1 cellular context compared by ENCODE assay signal in the genomic region with DNA sequence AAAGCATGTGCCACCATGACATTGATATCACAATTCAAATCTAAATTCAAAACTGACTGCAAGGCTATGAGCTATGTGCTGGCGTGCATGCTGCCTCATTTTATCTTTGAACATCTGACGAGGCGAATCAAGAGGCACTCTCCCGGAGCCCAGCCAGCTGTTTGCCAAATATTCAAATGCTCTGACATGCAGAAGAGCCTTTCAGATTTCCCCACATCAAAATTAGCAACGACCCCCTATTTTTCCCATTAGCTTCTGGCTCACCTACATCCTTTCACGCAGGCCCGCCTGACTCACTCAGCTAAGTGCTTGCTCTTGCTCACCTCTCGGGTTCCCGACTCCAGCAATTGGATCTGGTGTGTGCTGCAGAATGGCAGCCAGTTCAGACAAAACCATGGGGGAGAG.
TF ChIP-seq lines count a peak whose summit lies in the region.

No MANE protein-coding gene starts in this region.

TF ChIP-seq in SK-N-SH, 30 proteins besides CTCF, POLR2A, EP300 and RAD21 (continued from another document):
- TF ChIP-seq, protein P1, sequence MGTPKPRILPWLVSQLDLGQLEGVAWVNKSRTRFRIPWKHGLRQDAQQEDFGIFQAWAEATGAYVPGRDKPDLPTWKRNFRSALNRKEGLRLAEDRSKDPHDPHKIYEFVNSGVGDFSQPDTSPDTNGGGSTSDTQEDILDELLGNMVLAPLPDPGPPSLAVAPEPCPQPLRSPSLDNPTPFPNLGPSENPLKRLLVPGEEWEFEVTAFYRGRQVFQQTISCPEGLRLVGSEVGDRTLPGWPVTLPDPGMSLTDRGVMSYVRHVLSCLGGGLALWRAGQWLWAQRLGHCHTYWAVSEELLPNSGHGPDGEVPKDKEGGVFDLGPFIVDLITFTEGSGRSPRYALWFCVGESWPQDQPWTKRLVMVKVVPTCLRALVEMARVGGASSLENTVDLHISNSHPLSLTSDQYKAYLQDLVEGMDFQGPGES (IDR thresholded peaks at IDR 0.05; ENCODE audit: low read depth, low read length) = no peak
- TF ChIP-seq JUND (IDR thresholded peaks at IDR 0.05) (no peak), RXRA (IDR thresholded peaks at IDR 0.05; ENCODE audit: borderline replicate concordance, low read depth) (no peak), GATA2 (CRISPR knock-in tag; IDR thresholded peaks at IDR 0.05) (peak; percentile 92), SMC3 (IDR thresholded peaks at IDR 0.05; ENCODE audit: low read depth, low read length) (no peak), RCOR1 (IDR thresholded peaks at IDR 0.05; ENCODE audit: low read length) (peak; percentile 90), TAF1 (IDR thresholded peaks at IDR 0.05; ENCODE audit: borderline replicate concordance, low read depth, low read length) (no peak)
